8 cellular contexts compared by ENCODE assay signal in the genomic region with DNA sequence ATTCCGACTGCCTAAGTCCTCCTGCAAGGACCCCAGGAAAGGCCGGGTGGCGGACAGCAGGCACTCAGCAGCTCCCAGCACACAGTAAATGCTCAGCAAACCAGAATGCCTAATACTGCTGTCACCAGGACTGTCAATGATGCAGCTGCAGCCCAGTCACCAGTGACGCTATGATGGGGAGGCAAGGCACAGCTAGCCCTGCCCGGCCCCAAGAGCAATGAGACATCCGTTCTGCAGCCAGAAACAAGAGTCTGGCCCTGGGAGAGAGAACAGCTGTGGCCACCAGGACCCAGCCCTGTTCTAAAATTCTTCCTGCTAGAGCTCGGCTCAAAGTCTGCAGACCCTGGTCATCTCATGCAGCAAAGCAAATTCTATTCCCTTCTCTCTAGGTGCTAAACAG.
DNase-seq lines count a peak whose midpoint lies in the region; ATAC-seq and TF ChIP-seq lines count a peak whose summit lies in the region.

No MANE protein-coding gene starts in this region.

- no peak for TF ChIP-seq POLR2A in GM18505 (IDR thresholded peaks at IDR 0.05; ENCODE audit: borderline replicate concordance, extremely low read depth, insufficient read depth, insufficient read length)

- DNase-seq in EL (peak; percentile 81), left ventricle myocardium inferior (peak; percentile 84), skeletal muscle cell (ENCODE audit: low read depth) (peak; percentile 86)
- no peak for DNase-seq in CD8-positive, alpha-beta T cell

- H3K4me3 ChIP-seq in left ventricle myocardium inferior, result no peak overlapping the region
- no peak overlapping the region for H3K4me3 ChIP-seq in skeletal muscle cell (ENCODE audit: low read depth, low read length)
- H3K4me3 ChIP-seq in CD8-positive, alpha-beta T cell (ENCODE audit: low read depth, low read length), result no peak overlapping the region

- H3K27ac ChIP-seq in angular gyrus (ENCODE audit: low read depth, low read length), result peak overlapping the region; percentile 74
- peak overlapping the region; percentile 83 for H3K27ac ChIP-seq in left ventricle myocardium inferior (replicated peaks)
- H3K27ac ChIP-seq in CD8-positive, alpha-beta T cell (ENCODE audit: low read depth, low read length), result no peak overlapping the region

- no peaks in the 10 kb centered on the region for H3K27me3 Mint-ChIP-seq in CD8-positive, alpha-beta T cell (ENCODE audit: low read depth)

- H3K36me3 ChIP-seq in left ventricle myocardium inferior, result peaks cover 15% of the 10 kb centered on the region
- no peaks in the 10 kb centered on the region for H3K36me3 ChIP-seq in CD8-positive, alpha-beta T cell (ENCODE audit: insufficient read depth, low read length)

- H3K27me3 ChIP-seq in left ventricle myocardium inferior (ENCODE audit: low read depth), result no peaks in the 10 kb centered on the region
- no peaks in the 10 kb centered on the region for H3K27me3 ChIP-seq in CD8-positive, alpha-beta T cell (ENCODE audit: insufficient read depth, low read length)

- POLR2A ChIA-PET in CD8-positive, alpha-beta T cell (lab: Charles Lee), result no interaction called here

- H3K4me3 Mint-ChIP-seq in CD8-positive, alpha-beta T cell, result no peak overlapping the region

- ATAC-seq in CD8-positive, alpha-beta T cell, result no peak
- no peak for ATAC-seq in GM18867 (IDR thresholded peaks at IDR 0.05; ENCODE audit: unreplicated experiment)
- no peak for ATAC-seq in GM18505 (IDR thresholded peaks at IDR 0.05; ENCODE audit: unreplicated experiment)
- ATAC-seq in HG03175 (IDR thresholded peaks at IDR 0.05; ENCODE audit: unreplicated experiment), result no peak

- H3K9me3 Mint-ChIP-seq in CD8-positive, alpha-beta T cell, result no peaks in the 10 kb centered on the region

- peaks cover 100% of the 10 kb centered on the region for H3K4me1 ChIP-seq in left ventricle myocardium inferior
- peaks cover 16% of the 10 kb centered on the region for H3K4me1 ChIP-seq in CD8-positive, alpha-beta T cell (ENCODE audit: insufficient read depth, low read length)

- peaks cover 65% of the 10 kb centered on the region for H3K4me1 Mint-ChIP-seq in CD8-positive, alpha-beta T cell (ENCODE audit: low read depth)

- no peak for TF ChIP-seq CTCF in left ventricle myocardium inferior (IDR thresholded peaks at IDR 0.05; ENCODE audit: borderline replicate concordance)
- no peak for TF ChIP-seq CTCF in CD8-positive, alpha-beta T cell (IDR thresholded peaks at IDR 0.05)

- CTCF ChIA-PET in CD8-positive, alpha-beta T cell (lab: Charles Lee), result no interaction called here

- H3K27ac Mint-ChIP-seq in CD8-positive, alpha-beta T cell, result no peak overlapping the region

- intact Hi-C loops in left ventricle myocardium inferior (cut with micrococcal nuclease), result no loop called here
- intact Hi-C loops in CD8-positive, alpha-beta T cell (cut with DNase I, micrococcal nuclease), result no loop called here

- H3K36me3 Mint-ChIP-seq in CD8-positive, alpha-beta T cell, result peaks cover 5% of the 10 kb centered on the region

- no peaks in the 10 kb centered on the region for H3K9me3 ChIP-seq in left ventricle myocardium inferior (replicated peaks)
- H3K9me3 ChIP-seq in CD8-positive, alpha-beta T cell (ENCODE audit: low read length), result no peaks in the 10 kb centered on the region

Comparison
In these comparisons a context has a peak if more than half of its experiments do, and no peak if none do; other contexts are left out.
1. DNase-seq: peak in EL (single experiment), left ventricle myocardium inferior (single experiment) and skeletal muscle cell (single experiment); none in CD8-positive, alpha-beta T cell (0 of 7).